Comparison of ENCODE assay signal across 19 cellular contexts in genomic region chr19:10223488-10224213, GRCh38. TPM values are rescaled to one million over a fixed set of nuclear protein-coding genes. Genes with fewer than 3 reads are reported as not detected.
A peak's percentile ranks its signal among the peaks of the same experiment; 100 is the strongest.
DNase-seq lines count a peak whose midpoint lies in the region; ATAC-seq, FAIRE-seq and TF ChIP-seq lines count a peak whose summit lies in the region.
"Had no signal": no experiment of that assay in that cellular context is flagged by ENCODE, and none has a peak within 500 bp of the region (broad histone marks: within the 10 kb centered on the region; RNA-seq: fewer than 3 reads in every experiment).

No MANE protein-coding gene starts in this region.

- H3K27ac ChIP-seq in GM23338 (ENCODE audit: low read depth) = no peak overlapping the region
- H3K27ac ChIP-seq in MM.1S (ENCODE audit: low read length) = peak overlapping the region; percentile 96; the same call in 1 of the 2 replicates
- H3K27ac ChIP-seq in GM12878 (ENCODE audit: control insufficient read depth, insufficient read depth) = no peak overlapping the region
- no peak overlapping the region for H3K27ac ChIP-seq in osteoblast (ENCODE audit: low read depth, low read length)
- no peak overlapping the region for H3K27ac ChIP-seq in ascending aorta
- no peak overlapping the region for H3K27ac ChIP-seq in adrenal gland
- H3K27ac ChIP-seq: A549, HL-60 had no signal

- TF ChIP-seq POLR2A in GM12878 (IDR thresholded peaks at IDR 0.05; ENCODE audit: low read depth, low read length) (peak; percentile 35; the same call in 1 of the 2 replicates), adrenal gland (IDR thresholded peaks at IDR 0.05) (no peak)

- H3F3A ChIP-seq in GM23338 (replicated peaks; ENCODE audit: low read depth) (no peaks in the 10 kb centered on the region), MM.1S (ENCODE audit: insufficient read depth, low read length) (peaks cover 42% of the 10 kb centered on the region)

- no peak for TF ChIP-seq EP300 in GM12878 (IDR thresholded peaks at IDR 0.05; ENCODE audit: borderline replicate concordance in 1 of 2, control insufficient read depth in 1 of 2, low read depth in 2 of 2, low read length in 2 of 2)

- no peak for ATAC-seq in GM23338
- no peak for ATAC-seq in GM12878
- ATAC-seq in HG03139 (IDR thresholded peaks at IDR 0.05; ENCODE audit: unreplicated experiment) = no peak
- ATAC-seq: A549; CD8-positive, alpha-beta T cell; HCT116 had no signal

- no peak overlapping the region for H3K4me3 Mint-ChIP-seq in GM23338
- H3K4me3 Mint-ChIP-seq: CD14-positive monocyte; CD8-positive, alpha-beta T cell had no signal

- H3K9me3 ChIP-seq in MM.1S (replicated peaks; ENCODE audit: insufficient read depth, low read length) = no peaks in the 10 kb centered on the region
- H3K9me3 ChIP-seq in GM12878 (replicated peaks; ENCODE audit: control insufficient read depth, insufficient read depth, low read length) = no peaks in the 10 kb centered on the region; the same call in 2 of the 3 replicates
- H3K9me3 ChIP-seq in osteoblast (ENCODE audit: low read depth, low read length) = no peaks in the 10 kb centered on the region
- H3K9me3 ChIP-seq in ascending aorta = no peaks in the 10 kb centered on the region
- no peaks in the 10 kb centered on the region for H3K9me3 ChIP-seq in adrenal gland (replicated peaks in 1 of 3)
- H3K9me3 ChIP-seq: A549 had no signal

- no peak for FAIRE-seq in GM12878 (lab: Jason Lieb, UNC)
- FAIRE-seq: A549, D721Med, H54 had no signal

- H3K9me3 Mint-ChIP-seq in GM23338 = no peaks in the 10 kb centered on the region; the same call in 2 of the 3 replicates
- H3K9me3 Mint-ChIP-seq: CD8-positive, alpha-beta T cell had no signal

- H3K4me2 ChIP-seq in GM23338 = no peak overlapping the region
- H3K4me2 ChIP-seq in MM.1S (ENCODE audit: low read depth, low read length) = no peak overlapping the region; the same call in 1 of the 2 replicates
- H3K4me2 ChIP-seq in GM12878 (ENCODE audit: control insufficient read depth, insufficient read depth) = no peak overlapping the region
- H3K4me2 ChIP-seq in osteoblast (ENCODE audit: insufficient read depth, low read length) = no peak overlapping the region
- H3K4me2 ChIP-seq: A549 had no signal

- CTCF ChIA-PET in GM12878 (lab: Yijun Ruan, JAX) = interaction anchor here (0.6 to 5.3 kb wide), 2 partner anchors 26 to 85 kb away, joined by 3 to 56 read pairs; no protein-coding TSS in a partner anchor

- peaks cover 9% of the 10 kb centered on the region for H3K27me3 Mint-ChIP-seq in GM23338 (ENCODE audit: insufficient read depth, low read depth, poor library complexity)

- H3K9ac ChIP-seq in MM.1S (ENCODE audit: low read length) = no peak overlapping the region
- no peak overlapping the region for H3K9ac ChIP-seq in GM12878 (ENCODE audit: control insufficient read depth, insufficient read depth, low read length)

- DNase-seq in GM23338 (ENCODE audit: low spot score) = no peak
- no peak for DNase-seq in MM.1S
- no peak for DNase-seq in GM12878 (ENCODE audit: low read depth, low spot score)
- DNase-seq in osteoblast (ENCODE audit: insufficient read length, low spot score, missing footprints) = peak; percentile 8
- no peak for DNase-seq in ascending aorta (ENCODE audit: low spot score in 2 of 2)
- no peak for DNase-seq in adrenal gland
- DNase-seq: CD8-positive, alpha-beta T cell; COR-L47; DMS153; DMS79 treated with DMSO at 0.1 percent for 48 hours; GDM1; KG1 had no signal

- peaks cover 24% of the 10 kb centered on the region for H3K4me1 Mint-ChIP-seq in GM23338

- H3K4me3 ChIP-seq in GM23338 = no peak overlapping the region
- no peak overlapping the region for H3K4me3 ChIP-seq in MM.1S (ENCODE audit: low read length)
- no peak overlapping the region for H3K4me3 ChIP-seq in GM12878
- H3K4me3 ChIP-seq in osteoblast (ENCODE audit: insufficient read depth, low read length) = no peak overlapping the region
- H3K4me3 ChIP-seq in ascending aorta = no peak overlapping the region
- H3K4me3 ChIP-seq in adrenal gland = no peak overlapping the region
- H3K4me3 ChIP-seq: A549 had no signal

- WGBS in GM12878 (ENCODE audit: insufficient coverage, insufficient replicate concordance, low lambda C conversion rate, missing lambda C conversion rate) = 94% methylated on average over 28 of the region's 28 CpGs
- 92 to 97% (median 94%) methylated on average over 19 to 28 of the region's 28 CpGs for WGBS in adrenal gland, 4 donors

- peak overlapping the region; percentile 88; the same call in 1 of the 2 replicates for H3K27ac Mint-ChIP-seq in GM23338
- H3K27ac Mint-ChIP-seq: CD8-positive, alpha-beta T cell had no signal

- H3K36me3 Mint-ChIP-seq in GM23338 (ENCODE audit: low read depth) = peaks cover 8% of the 10 kb centered on the region

- POLR2A ChIA-PET in GM12878 (lab: Charles Lee) = interaction anchor here (0.5 to 1.1 kb wide), 5 partner anchors 21 to 151 kb away, joined by 3 to 4 read pairs (median 3); no protein-coding TSS in a partner anchor

- no peaks in the 10 kb centered on the region; the same call in 1 of the 2 replicates for H3K9me2 ChIP-seq in GM23338 (ENCODE audit: insufficient read depth)
- H3K9me2 ChIP-seq in MM.1S (replicated peaks; ENCODE audit: insufficient read depth, low read length) = no peaks in the 10 kb centered on the region

- H3K36me3 ChIP-seq in GM23338 (ENCODE audit: insufficient read depth) = no peaks in the 10 kb centered on the region
- no peaks in the 10 kb centered on the region for H3K36me3 ChIP-seq in MM.1S (replicated peaks; ENCODE audit: insufficient read depth, low read length)
- H3K36me3 ChIP-seq in GM12878 (ENCODE audit: control insufficient read depth in 2 of 2, insufficient read depth in 2 of 2, low read length in 1 of 2) = peaks cover 9 to 11% of the 10 kb centered on the region in 2 experiments; a peak in 3 of 4 replicates
- H3K36me3 ChIP-seq in osteoblast (ENCODE audit: insufficient read depth, low read length) = peaks cover 4% of the 10 kb centered on the region
- peaks cover 6 to 13% of the 10 kb centered on the region in 2 donors for H3K36me3 ChIP-seq in ascending aorta
- no peaks in the 10 kb centered on the region for H3K36me3 ChIP-seq in adrenal gland (replicated peaks in 1 of 2)

- no peak for TF ChIP-seq CTCF in GM23338 (conservative IDR thresholded peaks at IDR 0.05; ENCODE audit: low read depth in 2 of 2)
- TF ChIP-seq CTCF in MM.1S (IDR thresholded peaks at IDR 0.05; ENCODE audit: low read length) = no peak
- no peak for TF ChIP-seq CTCF in GM12878 (IDR thresholded peaks at IDR 0.05 in 2 of 3, conservative IDR thresholded peaks at IDR 0.05 in 1 of 3; ENCODE audit: control insufficient read depth in 2 of 3, extremely low read depth in 1 of 3, insufficient read depth in 1 of 3, low read depth in 3 of 3, low read length in 3 of 3)
- TF ChIP-seq CTCF in osteoblast (IDR thresholded peaks at IDR 0.05; ENCODE audit: extremely low read depth, low read depth, low read length) = no peak
- TF ChIP-seq CTCF in ascending aorta (IDR thresholded peaks at IDR 0.05) = no peak
- no peak for TF ChIP-seq CTCF in adrenal gland (IDR thresholded peaks at IDR 0.05)

- H2AFZ ChIP-seq in GM23338 = no peak overlapping the region
- H2AFZ ChIP-seq in MM.1S (ENCODE audit: low read length) = no peak overlapping the region
- no peak overlapping the region for H2AFZ ChIP-seq in GM12878 (ENCODE audit: control insufficient read depth, low read depth, low read length)
- no peak overlapping the region for H2AFZ ChIP-seq in osteoblast (ENCODE audit: low read length)

- intact Hi-C loops in GM12878 (cut with micrococcal nuclease; ENCODE audit: unreplicated experiment) = no loop called here
- intact Hi-C loops in ascending aorta (cut with DNase I) = no loop called here
- intact Hi-C loops in adrenal gland (cut with DNase I) = no loop called here

- H3K79me2 ChIP-seq in GM23338 (replicated peaks; ENCODE audit: insufficient read depth) = no peaks in the 10 kb centered on the region; the same call in 1 of the 2 replicates
- H3K79me2 ChIP-seq in MM.1S (ENCODE audit: low read length) = peaks cover 66% of the 10 kb centered on the region
- peaks cover 44% of the 10 kb centered on the region for H3K79me2 ChIP-seq in GM12878 (ENCODE audit: control insufficient read depth, insufficient read depth, low read length)
- peaks cover 10% of the 10 kb centered on the region for H3K79me2 ChIP-seq in osteoblast (ENCODE audit: insufficient read depth, low read length)

- no peaks in the 10 kb centered on the region for H3K27me3 ChIP-seq in GM23338 (ENCODE audit: insufficient read depth)
- H3K27me3 ChIP-seq in MM.1S (replicated peaks; ENCODE audit: insufficient read depth, low read length) = no peaks in the 10 kb centered on the region
- no peaks in the 10 kb centered on the region for H3K27me3 ChIP-seq in GM12878 (replicated peaks in 1 of 2; ENCODE audit: control insufficient read depth in 2 of 2, insufficient read depth in 2 of 2, low read length in 1 of 2)
- no peaks in the 10 kb centered on the region for H3K27me3 ChIP-seq in osteoblast (ENCODE audit: insufficient read depth, low read length)
- H3K27me3 ChIP-seq in ascending aorta = no peaks in the 10 kb centered on the region
- H3K27me3 ChIP-seq in adrenal gland = no peaks in the 10 kb centered on the region

- RAD21 ChIA-PET in GM12878 (lab: Charles Lee; ENCODE audit: unreplicated experiment) = interaction anchor here (4.6 kb wide), 1 partner anchor 26 kb away, joined by 47 read pairs; no protein-coding TSS in a partner anchor

- BruUV-seq in GM12878 (replicated peaks; lab: Mats Ljungman, UMichigan) = no TSS peak

- SMC1A ChIA-PET in GM12878 (lab: Charles Lee; ENCODE audit: uncharacterized antibody, unreplicated experiment) = no interaction called here

- H3K4me1 ChIP-seq in GM23338 (ENCODE audit: insufficient read depth) (no peaks in the 10 kb centered on the region), MM.1S (ENCODE audit: low read length) (peaks cover 54% of the 10 kb centered on the region), GM12878 (ENCODE audit: control insufficient read depth, insufficient read depth, low read length) (peaks cover 52% of the 10 kb centered on the region), osteoblast (ENCODE audit: insufficient read depth, low read length) (peaks cover 5% of the 10 kb centered on the region), ascending aorta (peaks cover 0 to 5% of the 10 kb centered on the region in 2 donors), adrenal gland (replicated peaks in 1 of 2) (peaks cover 0 to 6% of the 10 kb centered on the region in 2 donors)

- H4K20me1 ChIP-seq in GM23338 (replicated peaks; ENCODE audit: insufficient read depth) = no peaks in the 10 kb centered on the region; the same call in 1 of the 2 replicates
- no peaks in the 10 kb centered on the region for H4K20me1 ChIP-seq in MM.1S (ENCODE audit: insufficient read depth, low read length)
- H4K20me1 ChIP-seq in GM12878 (ENCODE audit: control insufficient read depth, insufficient read depth) = no peaks in the 10 kb centered on the region
- H4K20me1 ChIP-seq in osteoblast (ENCODE audit: insufficient read depth, low read length) = peaks cover 13% of the 10 kb centered on the region

- no peak for TF ChIP-seq RAD21 in GM12878 (IDR thresholded peaks at IDR 0.05; ENCODE audit: insufficient read depth, low read depth, low read length)

- in situ Hi-C loops in GM12878 (cut with MboI) = no loop called here

RNA-seq across cellular contexts. Expression of gene S1PR2, which starts 7.5 kb away (rescaled TPM):
- 13.2 and 13.9 TPM in 2 replicates for total RNA-seq in GM23338 (2014; rRNA removed; shearing (Covaris generic))
- polyA plus RNA-seq in GM23338 (2016; fragmentation: Nextera tagmentation; extraction: Ambion mirVana) (8.9 and 9.2 TPM in 2 replicates), GM12878 (2011; rRNA removed) (14.4 and 26.8 TPM in 2 replicates), GM12878 (2014; fragmentation: Illumina TruSeq; extraction: Trizol) (6.3 and 7.1 TPM in 2 replicates), GM12878 (2014; fragmentation: Nextera tagmentation; extraction: Ambion mirVana) (1 to 10 TPM; 4.9 to 9.6 TPM), GM12878 (2014; rRNA removed) (9.9 and 10.9 TPM in 2 replicates), GM12878 (2016; fragmentation: Nextera tagmentation; extraction: Ambion mirVana) (10 to 100 TPM; 18.6 to 20.6 TPM), adrenal gland (1 to 10 TPM; 1.6 to 3.5 (median 3.1) TPM)
- 47.7 and 53.8 TPM in 2 replicates for total RNA-seq in GM12878 (2013; cell fraction: nucleolus; rRNA removed)
- total RNA-seq in GM12878 (2014; rRNA removed) (13.0 and 13.3 TPM in 2 replicates), GM12878 (2014; rRNA removed; fragmentation: Illumina TruSeq; extraction: Trizol) (9.3 and 9.8 TPM in 2 replicates), GM12878 (2021) (19.1 and 19.6 TPM in 2 replicates), osteoblast (9.4 and 14.1 TPM in 2 replicates), ascending aorta (24.3 TPM), adrenal gland (1 to 10 TPM; 2.1 to 9.5 (median 6.6) TPM)
- polyA plus RNA-seq in GM12878 (2011; ENCODE audit: low read depth) = 8.8 TPM
- 39.3 and 44.0 TPM in 2 replicates for polyA plus RNA-seq in GM12878 (2011; cell fraction: cytosol; rRNA removed)
- 20.3 and 21.5 TPM in 2 replicates for polyA plus RNA-seq in GM12878 (2011; cell fraction: nucleus; rRNA removed)
- 12.5 and 18.2 TPM in 2 replicates for polyA plus RNA-seq in GM12878 (2012)
- 79.8 and 118 TPM in 2 replicates for polyA minus RNA-seq in GM12878 (2011; rRNA and poly(A)+ RNA removed)
- polyA minus RNA-seq in GM12878 (2011; cell fraction: cytosol; rRNA and poly(A)+ RNA removed) = 38.6 and 43.2 TPM in 2 replicates
- polyA minus RNA-seq in GM12878 (2011; cell fraction: nucleus; rRNA and poly(A)+ RNA removed) = 11.7 and 20.7 TPM in 2 replicates

RNA-seq across cellular contexts. Expression of gene MRPL4, which starts 28.4 kb away (rescaled TPM):
- 152 and 171 TPM in 2 replicates for total RNA-seq in GM23338 (2014; rRNA removed; shearing (Covaris generic))
- polyA plus RNA-seq in GM23338 (2016; fragmentation: Nextera tagmentation; extraction: Ambion mirVana) (92.0 and 102 TPM in 2 replicates), GM12878 (2011; rRNA removed) (16.6 and 56.2 TPM in 2 replicates), GM12878 (2014; fragmentation: Illumina TruSeq; extraction: Trizol) (9.5 and 44.4 TPM in 2 replicates), GM12878 (2014; fragmentation: Nextera tagmentation; extraction: Ambion mirVana) (1 to 10 TPM in 1 of 2 experiments, under 1 TPM in 1; 0.79 to 5.8 TPM), GM12878 (2014; rRNA removed) (174 and 217 TPM in 2 replicates), GM12878 (2016; fragmentation: Nextera tagmentation; extraction: Ambion mirVana) (100 to 1,000 TPM; 183 to 186 TPM), adrenal gland (10 to 100 TPM; 33.4 to 56.4 (median 43.8) TPM)
- total RNA-seq in GM12878 (2013; cell fraction: nucleolus; rRNA removed) = 37.1 and 41.1 TPM in 2 replicates
- total RNA-seq in GM12878 (2014; rRNA removed) (196 and 221 TPM in 2 replicates), GM12878 (2014; rRNA removed; fragmentation: Illumina TruSeq; extraction: Trizol) (36.4 and 44.4 TPM in 2 replicates), GM12878 (2021) (162 and 169 TPM in 2 replicates), osteoblast (37.1 and 37.3 TPM in 2 replicates), ascending aorta (72.9 TPM), adrenal gland (100 to 1,000 TPM in 1 of 8 donors, 10 to 100 TPM in 7; 43.7 to 123 (median 86.0) TPM)
- 22.8 TPM for polyA plus RNA-seq in GM12878 (2011; ENCODE audit: low read depth)
- polyA plus RNA-seq in GM12878 (2011; cell fraction: cytosol; rRNA removed) = 127 and 134 TPM in 2 replicates
- polyA plus RNA-seq in GM12878 (2011; cell fraction: nucleus; rRNA removed) = 148 and 198 TPM in 2 replicates
- 88.5 and 90.8 TPM in 2 replicates for polyA plus RNA-seq in GM12878 (2012)
- 19.6 and 29.7 TPM in 2 replicates for polyA minus RNA-seq in GM12878 (2011; rRNA and poly(A)+ RNA removed)
- 24.2 and 28.3 TPM in 2 replicates for polyA minus RNA-seq in GM12878 (2011; cell fraction: cytosol; rRNA and poly(A)+ RNA removed)
- polyA minus RNA-seq in GM12878 (2011; cell fraction: nucleus; rRNA and poly(A)+ RNA removed) = 20.2 and 32.4 TPM in 2 replicates

RNA-seq across cellular contexts. Expression of gene DNMT1, which starts 28.9 kb away (rescaled TPM):
- 224 and 238 TPM in 2 replicates for total RNA-seq in GM23338 (2014; rRNA removed; shearing (Covaris generic))
- polyA plus RNA-seq in GM23338 (2016; fragmentation: Nextera tagmentation; extraction: Ambion mirVana) (589 and 593 TPM in 2 replicates), GM12878 (2011; rRNA removed) (100 and 130 TPM in 2 replicates), GM12878 (2014; fragmentation: Illumina TruSeq; extraction: Trizol) (132 and 137 TPM in 2 replicates), GM12878 (2014; fragmentation: Nextera tagmentation; extraction: Ambion mirVana) (100 to 1,000 TPM; 128 to 149 TPM), GM12878 (2014; rRNA removed) (107 and 126 TPM in 2 replicates), GM12878 (2016; fragmentation: Nextera tagmentation; extraction: Ambion mirVana) (100 to 1,000 TPM; 280 to 290 TPM), adrenal gland (10 to 100 TPM; 35.5 to 49.7 (median 44.0) TPM)
- total RNA-seq in GM12878 (2013; cell fraction: nucleolus; rRNA removed) = 263 and 295 TPM in 2 replicates
- total RNA-seq in GM12878 (2014; rRNA removed) (87.7 and 114 TPM in 2 replicates), GM12878 (2014; rRNA removed; fragmentation: Illumina TruSeq; extraction: Trizol) (67.2 and 70.0 TPM in 2 replicates), GM12878 (2021) (221 and 238 TPM in 2 replicates), osteoblast (24.2 and 33.7 TPM in 2 replicates), ascending aorta (54.0 TPM), adrenal gland (10 to 100 TPM; 23.6 to 48.2 (median 35.2) TPM)
- polyA plus RNA-seq in GM12878 (2011; ENCODE audit: low read depth) = 71.5 TPM
- 75.3 and 81.4 TPM in 2 replicates for polyA plus RNA-seq in GM12878 (2011; cell fraction: cytosol; rRNA removed)
- polyA plus RNA-seq in GM12878 (2011; cell fraction: nucleus; rRNA removed) = 356 and 514 TPM in 2 replicates
- polyA plus RNA-seq in GM12878 (2012) = 113 and 151 TPM in 2 replicates
- polyA minus RNA-seq in GM12878 (2011; rRNA and poly(A)+ RNA removed) = 105 and 125 TPM in 2 replicates
- 67.9 and 73.8 TPM in 2 replicates for polyA minus RNA-seq in GM12878 (2011; cell fraction: cytosol; rRNA and poly(A)+ RNA removed)
- 91.4 and 160 TPM in 2 replicates for polyA minus RNA-seq in GM12878 (2011; cell fraction: nucleus; rRNA and poly(A)+ RNA removed)

RNA-seq across cellular contexts. Expression of gene ICAM1, which starts 47.3 kb away (rescaled TPM):
- total RNA-seq in GM23338 (2014; rRNA removed; shearing (Covaris generic)) = 3.5 and 3.6 TPM in 2 replicates
- polyA plus RNA-seq in GM23338 (2016; fragmentation: Nextera tagmentation; extraction: Ambion mirVana) = 1.0 and 1.6 TPM in 2 replicates
- 288 and 334 TPM in 2 replicates for total RNA-seq in GM12878 (2013; cell fraction: nucleolus; rRNA removed)
- total RNA-seq in GM12878 (2014; rRNA removed) = 72.9 and 77.7 TPM in 2 replicates
- total RNA-seq in GM12878 (2014; rRNA removed; fragmentation: Illumina TruSeq; extraction: Trizol) = 49.4 and 52.6 TPM in 2 replicates
- 69.7 and 71.0 TPM in 2 replicates for total RNA-seq in GM12878 (2021)
- polyA plus RNA-seq in GM12878 (2011; ENCODE audit: low read depth) = 37.5 TPM
- 46.8 and 115 TPM in 2 replicates for polyA plus RNA-seq in GM12878 (2011; rRNA removed)
- polyA plus RNA-seq in GM12878 (2011; cell fraction: cytosol; rRNA removed) = 121 and 131 TPM in 2 replicates
- polyA plus RNA-seq in GM12878 (2011; cell fraction: nucleus; rRNA removed) = 126 and 136 TPM in 2 replicates
- 53.2 and 69.6 TPM in 2 replicates for polyA plus RNA-seq in GM12878 (2012)
- 61.9 and 67.8 TPM in 2 replicates for polyA plus RNA-seq in GM12878 (2014; fragmentation: Illumina TruSeq; extraction: Trizol)
- 10 to 100 TPM in 1 of 2 experiments, 1 to 10 TPM in 1; 7.6 to 14.8 TPM for polyA plus RNA-seq in GM12878 (2014; fragmentation: Nextera tagmentation; extraction: Ambion mirVana)
- 67.9 and 74.4 TPM in 2 replicates for polyA plus RNA-seq in GM12878 (2014; rRNA removed)
- polyA plus RNA-seq in GM12878 (2016; fragmentation: Nextera tagmentation; extraction: Ambion mirVana) = 10 to 100 TPM; 35.0 to 41.9 TPM
- polyA minus RNA-seq in GM12878 (2011; rRNA and poly(A)+ RNA removed) = 120 and 140 TPM in 2 replicates
- 62.1 and 69.0 TPM in 2 replicates for polyA minus RNA-seq in GM12878 (2011; cell fraction: cytosol; rRNA and poly(A)+ RNA removed)
- polyA minus RNA-seq in GM12878 (2011; cell fraction: nucleus; rRNA and poly(A)+ RNA removed) = 62.3 and 89.7 TPM in 2 replicates
- 25.6 and 35.5 TPM in 2 replicates for total RNA-seq in osteoblast
- 74.8 TPM for total RNA-seq in ascending aorta
- 10 to 100 TPM; 12.2 to 90.4 (median 34.4) TPM for total RNA-seq in adrenal gland
- 10 to 100 TPM in 2 of 3 donors, 1 to 10 TPM in 1; 8.8 to 27.6 (median 13.5) TPM for polyA plus RNA-seq in adrenal gland
